Comparison of ENCODE assay signal across 10 cellular contexts in genomic region chr11:12177739-12178338, GRCh38.
DNase-seq lines count a peak whose midpoint lies in the region; ATAC-seq and TF ChIP-seq lines count a peak whose summit lies in the region.
"Had no signal": no experiment of that assay in that cellular context is flagged by ENCODE, and none has a peak within 500 bp of the region (broad histone marks: within the 10 kb centered on the region; RNA-seq: fewer than 3 reads in every experiment).

No MANE protein-coding gene starts in this region.

- H2BK15ac ChIP-seq in mesenchymal stem cell (ENCODE audit: low read depth, poor library complexity, severe bottlenecking): no peak overlapping the region

- no peak for TF ChIP-seq CTCF in cardiac fibroblast (IDR thresholded peaks at IDR 0.05; ENCODE audit: low read depth, low read length)

- H2AK5ac ChIP-seq in mesenchymal stem cell (ENCODE audit: low read length, severe bottlenecking): peak overlapping the region; percentile 85

- peak overlapping the region; percentile 5 for H4K91ac ChIP-seq in mesenchymal stem cell (ENCODE audit: low read length)

- H2BK120ac ChIP-seq in mesenchymal stem cell (ENCODE audit: low read depth, low read length): no peak overlapping the region

- H3K23ac ChIP-seq in mesenchymal stem cell (ENCODE audit: low read length in 2 of 2): no peak overlapping the region

- no peak overlapping the region for H2AFZ ChIP-seq in mesenchymal stem cell (ENCODE audit: low read depth, low read length)

- peaks cover 17% of the 10 kb centered on the region for H3K4me1 ChIP-seq in mesenchymal stem cell (ENCODE audit: control insufficient read depth, insufficient read depth, low read depth, low read length)
- H3K4me1 ChIP-seq: HAP-1 had no signal

- H3K4me2 ChIP-seq in mesenchymal stem cell (ENCODE audit: low read length, poor library complexity, severe bottlenecking): no peak overlapping the region

- no peaks in the 10 kb centered on the region for H3K9me3 ChIP-seq in mesenchymal stem cell (ENCODE audit: control insufficient read depth, low read length)
- H3K9me3 ChIP-seq: HAP-1, Peyer's patch had no signal

- peaks cover 0 to 12% of the 10 kb centered on the region in 2 experiments for H3K36me3 ChIP-seq in mesenchymal stem cell (ENCODE audit: control insufficient read depth in 1 of 2, insufficient read depth in 2 of 2, low read depth in 1 of 2, low read length in 2 of 2)
- H3K36me3 ChIP-seq: HAP-1, Peyer's patch had no signal

- no peak for ATAC-seq in HG02642 (IDR thresholded peaks at IDR 0.05; ENCODE audit: poor library complexity, unreplicated experiment)
- ATAC-seq in HG03045 (IDR thresholded peaks at IDR 0.05; ENCODE audit: unreplicated experiment): no peak

- H3K4me3 ChIP-seq in cardiac fibroblast (replicated peaks in 1 of 2; ENCODE audit: low read depth in 2 of 2, low read length in 2 of 2) (no peak overlapping the region), mesenchymal stem cell (ENCODE audit: insufficient read depth in 1 of 2, low read depth in 1 of 2, low read length in 2 of 2) (no peak overlapping the region)
- H3K4me3 ChIP-seq: HAP-1, Peyer's patch had no signal

- H3K14ac ChIP-seq in mesenchymal stem cell (ENCODE audit: low read length in 2 of 2): no peak overlapping the region

- peak overlapping the region in 1 of 2 experiments; percentile 71 for H3K4ac ChIP-seq in mesenchymal stem cell (ENCODE audit: low read depth in 1 of 2, low read length in 2 of 2)

- H3K18ac ChIP-seq in mesenchymal stem cell (ENCODE audit: low read depth in 1 of 2, low read length in 2 of 2): peak overlapping the region in 1 of 2 experiments; percentile 37

- 86% methylated on average over 1 of the region's 3 CpGs for WGBS in mesenchymal stem cell

- H3K9ac ChIP-seq in mesenchymal stem cell (ENCODE audit: low read length): peak overlapping the region; percentile 58

- DNase-seq in EL (peak; percentile 38), M059J (ENCODE audit: low read depth) (peak; percentile 55), cardiac fibroblast (ENCODE audit: low read depth in 2 of 2) (peak; percentile 42 to 55), mesenchymal stem cell (peak; percentile 50), cortex of kidney (lab: John Stamatoyannopoulos, UW) (no peak)
- DNase-seq: activated gamma-delta T cell treated with Interleukin-2 at 50 U/mL for 16 hours, Peyer's patch had no signal

- H3K27me3 ChIP-seq in mesenchymal stem cell (ENCODE audit: control insufficient read depth in 1 of 2, insufficient read depth in 1 of 2, low read length in 2 of 2): no peaks in the 10 kb centered on the region
- H3K27me3 ChIP-seq: Peyer's patch had no signal

- H2BK5ac ChIP-seq in mesenchymal stem cell (ENCODE audit: low read depth, low read length, poor library complexity, severe bottlenecking): no peak overlapping the region

- H3K79me1 ChIP-seq in mesenchymal stem cell (replicated peaks; ENCODE audit: low read length, poor library complexity, severe bottlenecking): peaks cover 9% of the 10 kb centered on the region

- H4K8ac ChIP-seq in mesenchymal stem cell (ENCODE audit: low read length): no peak overlapping the region

- no peak overlapping the region for H2BK12ac ChIP-seq in mesenchymal stem cell (ENCODE audit: low read length in 2 of 2)

- H3K27ac ChIP-seq in mesenchymal stem cell (ENCODE audit: low read length, poor library complexity, severe bottlenecking): peak overlapping the region; percentile 38
